8 cellular contexts compared by ENCODE assay signal in the genomic region with DNA sequence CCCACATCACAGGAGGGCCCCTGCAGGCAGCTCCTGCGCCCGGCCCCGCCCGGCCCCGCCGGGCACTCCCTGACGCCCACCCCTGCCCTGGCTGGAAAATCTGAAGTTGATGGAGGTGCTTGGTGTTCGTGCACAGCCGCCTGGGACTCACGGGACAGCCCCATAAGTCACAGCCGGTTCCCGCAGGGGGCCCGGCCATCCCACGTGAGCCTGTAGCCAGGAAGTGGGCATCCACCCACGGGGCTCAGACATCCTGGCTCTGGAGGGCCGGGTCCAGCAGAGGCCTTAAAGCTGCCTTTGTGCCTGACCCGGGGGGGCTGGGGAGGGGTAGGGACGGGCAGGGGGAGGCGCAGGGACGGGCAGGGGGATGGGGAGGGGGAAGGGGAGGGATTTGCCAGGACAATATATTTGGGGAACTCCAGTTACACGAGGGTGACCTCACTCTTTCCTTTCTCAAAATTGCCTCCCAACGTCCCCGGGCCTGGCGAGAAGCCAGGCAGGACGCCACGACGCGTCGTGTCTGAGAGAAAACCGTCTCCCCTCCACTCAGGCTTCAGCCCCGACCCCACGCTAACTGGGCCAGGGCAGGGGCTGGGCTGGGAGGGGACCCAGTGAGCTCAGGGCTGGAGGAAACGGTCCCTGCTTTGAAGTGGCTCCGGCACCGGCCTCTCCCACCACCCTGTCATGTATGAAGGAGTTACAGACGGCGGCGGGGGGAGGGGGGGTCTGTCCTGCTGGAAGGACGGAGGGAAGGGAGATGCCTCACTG.
A peak's percentile ranks its signal among the peaks of the same experiment; 100 is the strongest.
DNase-seq lines count a peak whose midpoint lies in the region; ATAC-seq and TF ChIP-seq lines count a peak whose summit lies in the region.

No MANE protein-coding gene starts in this region.

- H3K36me3 ChIP-seq in upper lobe of left lung: no peaks in the 10 kb centered on the region

- 28 to 34% methylated on average over 18 to 38 of the region's 39 CpGs for WGBS in upper lobe of left lung, 2 donors

- peaks cover 40% of the 10 kb centered on the region for H3K4me1 Mint-ChIP-seq in central memory CD8-positive, alpha-beta T cell

- intact Hi-C loops in posterior vena cava (cut with DNase I): no loop called here

- H3K36me3 Mint-ChIP-seq in central memory CD8-positive, alpha-beta T cell (ENCODE audit: insufficient read depth): peaks cover 19% of the 10 kb centered on the region

- H3K27me3 ChIP-seq in upper lobe of left lung: no peaks in the 10 kb centered on the region

- H3K4me1 ChIP-seq in upper lobe of left lung: peaks cover 40 to 51% (median 44%) of the 10 kb centered on the region in 4 donors

- peaks cover 4% of the 10 kb centered on the region for H3K9me3 Mint-ChIP-seq in central memory CD8-positive, alpha-beta T cell

- H3K4me3 Mint-ChIP-seq in central memory CD8-positive, alpha-beta T cell: peak overlapping the region; percentile 45

- peak overlapping the region; percentile 88 to 95 (median 94) for H3K27ac ChIP-seq in upper lobe of left lung

- peak overlapping the region; percentile 100 for H3K27ac Mint-ChIP-seq in central memory CD8-positive, alpha-beta T cell (ENCODE audit: low read depth)

- no peaks in the 10 kb centered on the region for H3K9me3 ChIP-seq in upper lobe of left lung

- peak in 2 of 4 donors; percentile 48 to 67 for TF ChIP-seq EP300 in upper lobe of left lung (IDR thresholded peaks at IDR 0.05)

- no peaks in the 10 kb centered on the region for H3K27me3 Mint-ChIP-seq in central memory CD8-positive, alpha-beta T cell

- H3K4me3 ChIP-seq in upper lobe of left lung: peak overlapping the region in 3 of 4 donors; percentile 6 to 21 (median 19)

- peak in 1 of 4 donors; percentile 39 for TF ChIP-seq POLR2A in upper lobe of left lung (IDR thresholded peaks at IDR 0.05)

- no peak for TF ChIP-seq CTCF in upper lobe of left lung (IDR thresholded peaks at IDR 0.05)

- DNase-seq in GDM1 (lab: John Stamatoyannopoulos, UW): peak; percentile 65
- DNase-seq in central memory CD8-positive, alpha-beta T cell (ENCODE audit: low spot score in 2 of 2): peak; percentile 47 to 68
- peak; percentile 90 for DNase-seq in posterior vena cava (ENCODE audit: low spot score)
- DNase-seq in upper lobe of left lung: peak; percentile 72 to 90
- no peak for DNase-seq in SHP77 (lab: John Stamatoyannopoulos, UW)

- ATAC-seq in HG02763 (IDR thresholded peaks at IDR 0.05; ENCODE audit: unreplicated experiment) (peak; percentile 49), upper lobe of left lung (ENCODE audit: low FRiP score in 2 of 2) (peak; percentile 42 to 50), GM19397 (IDR thresholded peaks at IDR 0.05; ENCODE audit: unreplicated experiment) (no peak)
- peak; percentile 62 to 68 for ATAC-seq in activated CD4-positive, CD25-positive, alpha-beta regulatory T cell treated with anti-CD3 and anti-CD28 coated beads, Interleukin-2, amount 50 U/mL, for 24 hours
- ATAC-seq in central memory CD8-positive, alpha-beta T cell (replicated peaks; ENCODE audit: extremely low read depth, poor library complexity, severe bottlenecking): peak; percentile 40

Comparison
In these comparisons a context has a peak if more than half of its experiments do, and no peak if none do; other contexts are left out.
1. DNase-seq: peak in GDM1 (single experiment), central memory CD8-positive, alpha-beta T cell (2 of 2), posterior vena cava (single experiment) and upper lobe of left lung (2 of 2); none in SHP77 (0 of 2).